Comparison of ENCODE assay signal across 8 cellular contexts in the genomic region with DNA sequence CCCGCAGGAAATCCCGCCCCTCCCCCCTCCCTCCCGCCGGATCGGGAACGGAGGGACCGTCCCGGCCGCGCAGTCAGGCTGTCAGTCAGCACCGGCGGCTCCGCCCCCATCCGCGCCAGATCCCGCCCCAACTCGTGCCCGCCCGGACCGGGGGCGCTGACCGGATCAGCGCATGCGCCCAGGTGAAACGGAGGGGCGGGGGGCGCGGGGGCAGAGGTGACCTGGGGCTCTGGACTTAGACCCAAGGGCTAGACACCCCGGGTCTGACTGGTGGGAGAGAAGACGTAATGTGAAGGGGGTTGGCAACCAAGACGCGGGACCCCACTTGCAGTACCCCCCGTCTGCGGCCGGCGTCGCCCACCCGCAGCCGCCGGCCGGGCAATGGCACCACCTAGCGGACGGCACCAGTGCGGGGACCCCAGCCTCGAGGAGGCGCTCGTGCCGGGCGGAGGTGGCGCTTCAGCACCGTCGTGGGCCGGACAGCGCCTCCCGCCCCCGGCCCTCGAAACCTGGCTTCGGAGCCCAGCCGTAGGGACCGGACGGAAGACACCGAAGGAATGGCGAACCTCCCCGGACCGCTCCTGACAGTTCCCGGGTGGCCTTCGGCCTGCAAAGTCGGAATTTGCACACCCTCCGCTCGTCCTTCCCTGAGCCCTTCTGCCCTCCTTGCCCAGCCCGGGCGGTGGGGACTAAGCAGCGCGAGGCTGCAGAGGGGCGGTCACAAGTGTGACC. TPM values are rescaled to one million over a fixed set of nuclear protein-coding genes. Genes with fewer than 3 reads are reported as not detected.
DNase-seq lines count a peak whose midpoint lies in the region; ATAC-seq and TF ChIP-seq lines count a peak whose summit lies in the region.

A gene with protein sequence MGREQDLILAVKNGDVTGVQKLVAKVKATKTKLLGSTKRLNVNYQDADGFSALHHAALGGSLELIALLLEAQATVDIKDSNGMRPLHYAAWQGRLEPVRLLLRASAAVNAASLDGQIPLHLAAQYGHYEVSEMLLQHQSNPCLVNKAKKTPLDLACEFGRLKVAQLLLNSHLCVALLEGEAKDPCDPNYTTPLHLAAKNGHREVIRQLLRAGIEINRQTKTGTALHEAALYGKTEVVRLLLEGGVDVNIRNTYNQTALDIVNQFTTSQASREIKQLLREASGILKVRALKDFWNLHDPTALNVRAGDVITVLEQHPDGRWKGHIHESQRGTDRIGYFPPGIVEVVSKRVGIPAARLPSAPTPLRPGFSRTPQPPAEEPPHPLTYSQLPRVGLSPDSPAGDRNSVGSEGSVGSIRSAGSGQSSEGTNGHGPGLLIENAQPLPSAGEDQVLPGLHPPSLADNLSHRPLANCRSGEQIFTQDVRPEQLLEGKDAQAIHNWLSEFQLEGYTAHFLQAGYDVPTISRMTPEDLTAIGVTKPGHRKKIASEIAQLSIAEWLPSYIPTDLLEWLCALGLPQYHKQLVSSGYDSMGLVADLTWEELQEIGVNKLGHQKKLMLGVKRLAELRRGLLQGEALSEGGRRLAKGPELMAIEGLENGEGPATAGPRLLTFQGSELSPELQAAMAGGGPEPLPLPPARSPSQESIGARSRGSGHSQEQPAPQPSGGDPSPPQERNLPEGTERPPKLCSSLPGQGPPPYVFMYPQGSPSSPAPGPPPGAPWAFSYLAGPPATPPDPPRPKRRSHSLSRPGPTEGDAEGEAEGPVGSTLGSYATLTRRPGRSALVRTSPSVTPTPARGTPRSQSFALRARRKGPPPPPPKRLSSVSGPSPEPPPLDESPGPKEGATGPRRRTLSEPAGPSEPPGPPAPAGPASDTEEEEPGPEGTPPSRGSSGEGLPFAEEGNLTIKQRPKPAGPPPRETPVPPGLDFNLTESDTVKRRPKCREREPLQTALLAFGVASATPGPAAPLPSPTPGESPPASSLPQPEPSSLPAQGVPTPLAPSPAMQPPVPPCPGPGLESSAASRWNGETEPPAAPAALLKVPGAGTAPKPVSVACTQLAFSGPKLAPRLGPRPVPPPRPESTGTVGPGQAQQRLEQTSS (N-terminal part only) (minus strand): TSS at position 15 of the 732 bp plus-strand sequence. CDS start 1,733 bp downstream, outside the sequence.

- H4K20me1 ChIP-seq in BLaER1 = peaks cover 66% of the 10 kb centered on the region

- peak; percentile 56 for ATAC-seq in GM19395 (IDR thresholded peaks at IDR 0.05; ENCODE audit: unreplicated experiment)

- peak; percentile 72 for TF ChIP-seq CTCF in HL-60 (IDR thresholded peaks at IDR 0.05; ENCODE audit: insufficient read depth, low read length)

- no peaks in the 10 kb centered on the region for H3K9me3 ChIP-seq in BLaER1

- no peaks in the 10 kb centered on the region for H3K27me3 ChIP-seq in BLaER1
- H3K27me3 ChIP-seq in HL-60 (ENCODE audit: insufficient read depth, poor library complexity, severe bottlenecking) = peaks cover 12% of the 10 kb centered on the region

- peak within 1 kb of the TSS; percentile 97 for H3K4me3 ChIP-seq in BLaER1
- peak within 1 kb of the TSS; percentile 88 for H3K4me3 ChIP-seq in HL-60 (replicated peaks; ENCODE audit: insufficient read depth, low read length)

- H3K4me1 ChIP-seq in BLaER1 = peaks cover 57% of the 10 kb centered on the region

- H3K27ac ChIP-seq in BLaER1 (peak within 1 kb of the TSS; percentile 91), HL-60 (replicated peaks) (no peak within 1 kb of the TSS)

- H3K9ac ChIP-seq in BLaER1 = peak within 1 kb of the TSS; percentile 91

- H3K36me3 ChIP-seq in BLaER1 = peaks cover 51% of the 10 kb centered on the region

- DNase-seq in HL-60 (ENCODE audit: low read depth in 1 of 2, low spot score in 1 of 2) (peak; percentile 61), NCI-H774 (lab: John Stamatoyannopoulos, UW) (peak; percentile 97), lung microvascular endothelial cell (ENCODE audit: low read depth in 2 of 2) (peak; percentile 92 to 96)
- DNase-seq in activated CD8-positive, alpha-beta memory T cell treated with anti-CD3 and anti-CD28 coated beads for 1 hour (ENCODE audit: extremely low read depth in 1 of 2, low read depth in 1 of 2) = peak; percentile 44 to 61
- DNase-seq in effector CD8-positive, alpha-beta T cell (lab: John Stamatoyannopoulos, UW) = peak; percentile 73
- DNase-seq in stimulated activated CD4-positive, alpha-beta T cell treated with anti-CD3 and anti-CD28 coated beads, TNF-alpha, amount 100 ng/mL, for 1 hour (ENCODE audit: low read depth in 3 of 3, low spot score in 1 of 3) = peak; percentile 19 to 76 (median 42)

- peak within 1 kb of the TSS; percentile 97 for H3K4me2 ChIP-seq in BLaER1

RNA-seq across cellular contexts. Expression of the gene that starts here (rescaled TPM):
- 7.0 and 11.5 TPM in 2 replicates for total RNA-seq in lung microvascular endothelial cell

Comparison
In these comparisons a context has a peak if more than half of its experiments do, and no peak if none do; other contexts are left out.
1. DNase-seq: peak in every context shown above with its lines; median percentile 97 in NCI-H774; 94 in lung microvascular endothelial cell; 73 in effector CD8-positive, alpha-beta T cell; 61 in HL-60; 52 in activated CD8-positive, alpha-beta memory T cell treated with anti-CD3 and anti-CD28 coated beads for 1 hour; 42 in stimulated activated CD4-positive, alpha-beta T cell treated with anti-CD3 and anti-CD28 coated beads, TNF-alpha, amount 100 ng/mL, for 1 hour.